In genomic region chr16:77276686-77277085, GRCh38 we compare ENCODE assay signal across 17 cellular contexts.
DNase-seq lines count a peak whose midpoint lies in the region; ATAC-seq, FAIRE-seq and TF ChIP-seq lines count a peak whose summit lies in the region.
"Had no signal": no experiment of that assay in that cellular context is flagged by ENCODE, and none has a peak within 500 bp of the region (broad histone marks: within the 10 kb centered on the region; RNA-seq: fewer than 3 reads in every experiment).

No MANE protein-coding gene starts in this region.

- H3K4me3 ChIP-seq in bronchial epithelial cell (ENCODE audit: low read depth, low read length) = no peak overlapping the region

- no peaks in the 10 kb centered on the region for H3K36me3 ChIP-seq in bronchial epithelial cell (ENCODE audit: control insufficient read depth, insufficient read depth, low read length)

- no peak for TF ChIP-seq RAD21 in Ishikawa (IDR thresholded peaks at IDR 0.05; ENCODE audit: low read depth)

- DNase-seq in DMS 273 (lab: John Stamatoyannopoulos, UW; ENCODE audit: unreplicated experiment) (peak; percentile 55), bronchial epithelial cell (ENCODE audit: low read depth) (peak; percentile 49), myocyte (ENCODE audit: low read depth) (peak; percentile 79), Ammon's horn (ENCODE audit: low spot score) (no peak), NCI-H1694 treated with DMSO at 0.1 percent for 48 hours (lab: John Stamatoyannopoulos, UW) (no peak)
- DNase-seq: COR-L47, DMS79, H9, Karpas-422, NCI-H146, NCI-H2107, T-helper 2 cell had no signal

- ATAC-seq in GM21786 (IDR thresholded peaks at IDR 0.05; ENCODE audit: unreplicated experiment) = no peak
- ATAC-seq: HepG2 had no signal

- FAIRE-seq in bronchial epithelial cell (lab: Jason Lieb, UNC) = no peak
- FAIRE-seq: G401.6, GM12891, HepG2 had no signal

- TF ChIP-seq CTCF in bronchial epithelial cell (IDR thresholded peaks at IDR 0.05; ENCODE audit: insufficient read depth, low read length, severe bottlenecking) = no peak

- peak; percentile 19; the same call in 1 of the 2 replicates for TF ChIP-seq EP300 in Ishikawa (IDR thresholded peaks at IDR 0.05; ENCODE audit: borderline replicate concordance)

- H3K27me3 ChIP-seq in bronchial epithelial cell (ENCODE audit: control insufficient read depth, insufficient read depth, low read length) = no peaks in the 10 kb centered on the region

TF ChIP-seq in Ishikawa, 13 proteins besides CTCF, POLR2A, EP300 and RAD21:
- TF ChIP-seq TAF1 (IDR thresholded peaks at IDR 0.05; ENCODE audit: low read depth) = no peak
- TF ChIP-seq CEBPB (IDR thresholded peaks at IDR 0.05) = no peak
- TF ChIP-seq ZBTB7A (IDR thresholded peaks at IDR 0.05; ENCODE audit: low read depth) = no peak
- TF ChIP-seq USF1 (IDR thresholded peaks at IDR 0.05) = no peak
- no peak for TF ChIP-seq REST (IDR thresholded peaks at IDR 0.05; ENCODE audit: low read depth)
- TF ChIP-seq FOXM1 (IDR thresholded peaks at IDR 0.05; ENCODE audit: borderline replicate concordance, low read depth) = no peak
- TF ChIP-seq MAX (IDR thresholded peaks at IDR 0.05) = no peak

Comparison
In these comparisons a context has a peak if more than half of its experiments do, and no peak if none do; other contexts are left out.
1. DNase-seq: peak in DMS 273 (single experiment), bronchial epithelial cell (single experiment) and myocyte (single experiment); none in Ammon's horn (single experiment) and NCI-H1694 treated with DMSO at 0.1 percent for 48 hours (single experiment).